19 cellular contexts compared by ENCODE assay signal in genomic region chr16:72833491-72833890, GRCh38.
DNase-seq lines count a peak whose midpoint lies in the region; ATAC-seq and TF ChIP-seq lines count a peak whose summit lies in the region.
"Had no signal": no experiment of that assay in that cellular context is flagged by ENCODE, and none has a peak within 500 bp of the region (broad histone marks: within the 10 kb centered on the region; RNA-seq: fewer than 3 reads in every experiment).

No MANE protein-coding gene starts in this region.

- no peak overlapping the region for H3K27ac ChIP-seq in GM23338 (ENCODE audit: low read depth)
- H3K27ac ChIP-seq in ascending aorta = peak overlapping the region; percentile 63 to 66
- H3K27ac ChIP-seq: PC-9, SK-N-MC had no signal

- H3K9me3 Mint-ChIP-seq in GM23338 = no peaks in the 10 kb centered on the region
- H3K9me3 Mint-ChIP-seq in mesothelial cell of epicardium = no peaks in the 10 kb centered on the region

- no peak for TF ChIP-seq CTCF in GM23338 (conservative IDR thresholded peaks at IDR 0.05; ENCODE audit: low read depth in 2 of 2)
- no peak for TF ChIP-seq CTCF in ascending aorta (IDR thresholded peaks at IDR 0.05)
- TF ChIP-seq CTCF in mesothelial cell of epicardium (IDR thresholded peaks at IDR 0.05; ENCODE audit: unreplicated experiment) = no peak

- DNase-seq in GM23338 (ENCODE audit: low spot score) (no peak), ascending aorta (ENCODE audit: low spot score in 2 of 2) (no peak), mesothelial cell of epicardium (ENCODE audit: low spot score in 2 of 2, unreplicated experiment in 2 of 2) (no peak), HT-29 (ENCODE audit: low spot score) (no peak), NCI-H526 (lab: John Stamatoyannopoulos, UW) (no peak)
- DNase-seq: ACHN, AML-193, COR-L47, NCI-H1436, NCI-H2029 treated with DMSO at 0.1 percent for 48 hours, NCI-H2171 treated with DMSO at 0.1 percent for 48 hours, NCI-H510A, NCI-H82, PC-9 had no signal

- H3K4me1 ChIP-seq in GM23338 (ENCODE audit: insufficient read depth) (peaks cover 6% of the 10 kb centered on the region), ascending aorta (peaks cover 3 to 13% of the 10 kb centered on the region in 2 donors), skeletal muscle satellite cell (ENCODE audit: control insufficient read depth, insufficient read depth, low read length) (peaks cover 3% of the 10 kb centered on the region)

- no peaks in the 10 kb centered on the region for H3K79me2 ChIP-seq in GM23338 (replicated peaks; ENCODE audit: insufficient read depth)

- ATAC-seq in GM23338 (peak; percentile 16; the same call in 1 of the 3 replicates), GM19324 (IDR thresholded peaks at IDR 0.05; ENCODE audit: low FRiP score, unreplicated experiment) (no peak)
- ATAC-seq: K562, Right ventricle myocardium inferior had no signal

- H3K27ac Mint-ChIP-seq in GM23338 (no peak overlapping the region), mesothelial cell of epicardium (peak overlapping the region; percentile 51)

- no peaks in the 10 kb centered on the region for H3K9me3 ChIP-seq in ascending aorta
- H3K9me3 ChIP-seq in skeletal muscle satellite cell (replicated peaks; ENCODE audit: low read length) = no peaks in the 10 kb centered on the region

- intact Hi-C loops in ascending aorta (cut with DNase I) = loop anchor here (2.0 to 5.0 kb wide), 3 partner anchors 104 to 363 kb away; partner anchors contain the start of gene ZFHX3

- H3K36me3 ChIP-seq in GM23338 (ENCODE audit: insufficient read depth) (no peaks in the 10 kb centered on the region), ascending aorta (peaks cover 3 to 13% of the 10 kb centered on the region in 2 donors), skeletal muscle satellite cell (ENCODE audit: insufficient read depth, low read length) (peaks cover 13% of the 10 kb centered on the region)

- no peak overlapping the region for H2AFZ ChIP-seq in GM23338
- H2AFZ ChIP-seq: PC-9 had no signal

- H3K4me2 ChIP-seq in GM23338 = no peak overlapping the region
- H3K4me2 ChIP-seq in skeletal muscle satellite cell (ENCODE audit: low read length) = no peak overlapping the region
- H3K4me2 ChIP-seq: PC-9 had no signal

- H3K4me3 ChIP-seq in GM23338 (no peak overlapping the region), ascending aorta (no peak overlapping the region), skeletal muscle satellite cell (ENCODE audit: low read length) (no peak overlapping the region)
- H3K4me3 ChIP-seq: K562, PC-9, SK-N-MC had no signal

- no peaks in the 10 kb centered on the region for H3K36me3 Mint-ChIP-seq in GM23338 (ENCODE audit: low read depth)
- peaks cover 3% of the 10 kb centered on the region for H3K36me3 Mint-ChIP-seq in mesothelial cell of epicardium

- peaks cover 10% of the 10 kb centered on the region for H3K4me1 Mint-ChIP-seq in GM23338
- peaks cover 23% of the 10 kb centered on the region for H3K4me1 Mint-ChIP-seq in mesothelial cell of epicardium

- no peaks in the 10 kb centered on the region for H3F3A ChIP-seq in GM23338 (replicated peaks; ENCODE audit: low read depth)

- H4K20me1 ChIP-seq in GM23338 (replicated peaks; ENCODE audit: insufficient read depth) = no peaks in the 10 kb centered on the region

- H3K9ac ChIP-seq in skeletal muscle satellite cell (ENCODE audit: low read depth, low read length) = peak overlapping the region; percentile 5

- H3K9me2 ChIP-seq in GM23338 (ENCODE audit: insufficient read depth) = no peaks in the 10 kb centered on the region

- H3K27me3 ChIP-seq in GM23338 (ENCODE audit: insufficient read depth) = no peaks in the 10 kb centered on the region
- no peaks in the 10 kb centered on the region for H3K27me3 ChIP-seq in ascending aorta
- no peaks in the 10 kb centered on the region for H3K27me3 ChIP-seq in skeletal muscle satellite cell (ENCODE audit: control insufficient read depth, insufficient read depth, low read length)

- peaks cover 6% of the 10 kb centered on the region for H3K27me3 Mint-ChIP-seq in GM23338 (ENCODE audit: insufficient read depth, low read depth, poor library complexity)
- no peaks in the 10 kb centered on the region for H3K27me3 Mint-ChIP-seq in mesothelial cell of epicardium (ENCODE audit: low read depth)

- H3K4me3 Mint-ChIP-seq in GM23338 (no peak overlapping the region), mesothelial cell of epicardium (no peak overlapping the region)

TF ChIP-seq in GM23338, 12 proteins besides CTCF, POLR2A, EP300 and RAD21 (continues in another document):
- TF ChIP-seq JUNB (IDR thresholded peaks at IDR 0.05; ENCODE audit: unreplicated experiment) (no peak), ZNF114 (CRISPR knock-in tag; IDR thresholded peaks at IDR 0.05) (no peak), EZH2 (IDR thresholded peaks at IDR 0.05; ENCODE audit: low read depth, unreplicated experiment) (no peak), ZNF331 (CRISPR knock-in tag; IDR thresholded peaks at IDR 0.05; ENCODE audit: low read depth) (no peak), POLR2AphosphoS5 (IDR thresholded peaks at IDR 0.05; ENCODE audit: low read depth) (no peak), CREB1 (CRISPR knock-in tag; IDR thresholded peaks at IDR 0.05; ENCODE audit: low read depth) (no peak), EZH2phosphoT487 (IDR thresholded peaks at IDR 0.05; ENCODE audit: unreplicated experiment) (no peak), REST (IDR thresholded peaks at IDR 0.05; ENCODE audit: unreplicated experiment) (no peak), ETS1 (IDR thresholded peaks at IDR 0.05) (no peak), NANOG (IDR thresholded peaks at IDR 0.05; ENCODE audit: borderline replicate concordance) (no peak), STAT1 (IDR thresholded peaks at IDR 0.05; ENCODE audit: unreplicated experiment) (no peak)
